In the genomic region with DNA sequence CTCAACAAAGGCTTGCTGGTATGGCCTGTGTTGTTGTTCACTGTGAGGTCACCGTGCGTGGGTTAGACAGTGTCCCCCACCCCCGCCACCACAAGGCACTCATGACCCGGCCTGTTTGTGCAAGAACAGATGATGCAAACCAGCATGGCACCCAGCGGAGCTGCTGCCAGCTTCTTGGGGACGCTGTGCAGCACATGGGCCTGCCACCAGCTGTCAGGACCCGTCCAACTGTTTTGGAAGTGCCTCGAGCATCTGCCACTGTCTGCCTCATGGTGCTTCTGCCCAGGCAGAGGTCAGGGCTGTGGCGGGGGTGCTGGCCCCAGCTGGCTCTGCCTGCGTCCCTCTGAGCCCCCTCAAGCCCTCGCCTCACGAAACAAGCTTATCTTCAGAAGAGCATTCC, we compare ENCODE assay signal across 14 cellular contexts. TPM values are rescaled to one million over a fixed set of nuclear protein-coding genes. Genes with fewer than 3 reads are reported as not detected.
DNase-seq lines count a peak whose midpoint lies in the region; ATAC-seq and TF ChIP-seq lines count a peak whose summit lies in the region.
"Had no signal": no experiment of that assay in that cellular context is flagged by ENCODE, and none has a peak within 500 bp of the region (broad histone marks: within the 10 kb centered on the region; RNA-seq: fewer than 3 reads in every experiment).

No MANE protein-coding gene starts in this region.

- BruUV-seq in OCI-LY7 (replicated peaks; lab: Mats Ljungman, UMichigan) = no TSS peak

- no peak for ATAC-seq in activated CD4-positive, alpha-beta T cell treated with anti-CD3 and anti-CD28 coated beads for 36 hours
- ATAC-seq in stimulated activated memory B cell treated with anti-CD40 and anti-IgM and Interleukin-4, amounts not matched to agents 10 μg/mL and 1 μg/mL and 100 μg/mL, for 72 hours = no peak

- POLR2A ChIA-PET in activated CD4-positive, alpha-beta T cell treated with anti-CD3 and anti-CD28 coated beads for 36 hours (lab: Charles Lee) = interaction anchor here (0.8 to 1.0 kb wide), 3 partner anchors 12 to 372 kb away, joined by 3 to 5 read pairs (median 3); no protein-coding TSS in a partner anchor
- POLR2A ChIA-PET in OCI-LY7 (lab: Charles Lee) = interaction anchor here (0.6 to 9.4 kb wide), 3 partner anchors 14 to 35 kb away, joined by 4 to 70 read pairs (median 10); no protein-coding TSS in a partner anchor

- no peaks in the 10 kb centered on the region for H3K79me2 ChIP-seq in OCI-LY7 (ENCODE audit: insufficient read depth, low read depth, low read length)

- H3K27me3 Mint-ChIP-seq in activated CD4-positive, alpha-beta T cell treated with anti-CD3 and anti-CD28 coated beads for 36 hours = no peaks in the 10 kb centered on the region
- peaks cover 21% of the 10 kb centered on the region for H3K27me3 Mint-ChIP-seq in glutamatergic neuron (ENCODE audit: unreplicated experiment)
- H3K27me3 Mint-ChIP-seq in stimulated activated memory B cell treated with anti-CD40 and anti-IgM and Interleukin-4, amounts not matched to agents 10 μg/mL and 1 μg/mL and 100 μg/mL, for 72 hours = peaks cover 38% of the 10 kb centered on the region

- CTCF ChIA-PET in activated CD4-positive, alpha-beta T cell treated with anti-CD3 and anti-CD28 coated beads for 36 hours (lab: Charles Lee) = interaction anchor here (1.1 to 13.9 kb wide), 5 partner anchors 10 to 36 kb away, joined by 3 to 180 read pairs (median 4); no protein-coding TSS in a partner anchor
- CTCF ChIA-PET in OCI-LY7 (lab: Charles Lee; ENCODE audit: unreplicated experiment) = interaction anchor here (0.8 kb wide), 1 partner anchor 19 kb away, joined by 3 read pairs; no protein-coding TSS in a partner anchor

- H3K4me2 ChIP-seq in OCI-LY7 (ENCODE audit: low read length) = peak overlapping the region; percentile 84

- H3K4me1 Mint-ChIP-seq in activated CD4-positive, alpha-beta T cell treated with anti-CD3 and anti-CD28 coated beads for 36 hours = peaks cover 89% of the 10 kb centered on the region
- H3K4me1 Mint-ChIP-seq in glutamatergic neuron (ENCODE audit: low read depth, unreplicated experiment) = peaks cover 56% of the 10 kb centered on the region
- H3K4me1 Mint-ChIP-seq in stimulated activated memory B cell treated with anti-CD40 and anti-IgM and Interleukin-4, amounts not matched to agents 10 μg/mL and 1 μg/mL and 100 μg/mL, for 72 hours = peaks cover 62% of the 10 kb centered on the region

- H3K4me3 ChIP-seq in OCI-LY7 (ENCODE audit: low read depth, low read length, poor library complexity, severe bottlenecking) (no peak overlapping the region), stomach smooth muscle (ENCODE audit: low read length in 2 of 2) (peak overlapping the region; percentile 81 to 93)
- H3K4me3 ChIP-seq: testis had no signal

- H3K27ac Mint-ChIP-seq in activated CD4-positive, alpha-beta T cell treated with anti-CD3 and anti-CD28 coated beads for 36 hours = peak overlapping the region; percentile 97
- peak overlapping the region; percentile 82 for H3K27ac Mint-ChIP-seq in glutamatergic neuron (ENCODE audit: unreplicated experiment)
- no peak overlapping the region for H3K27ac Mint-ChIP-seq in stimulated activated memory B cell treated with anti-CD40 and anti-IgM and Interleukin-4, amounts not matched to agents 10 μg/mL and 1 μg/mL and 100 μg/mL, for 72 hours
- H3K27ac Mint-ChIP-seq: activated B cell treated with CpG ODN at 0.5 μM for 24 hours had no signal

- TF ChIP-seq CTCF in OCI-LY7 (conservative IDR thresholded peaks at IDR 0.05; ENCODE audit: low read length) (no peak), glutamatergic neuron (IDR thresholded peaks at IDR 0.05; ENCODE audit: partially characterized antibody, unreplicated experiment) (no peak)

- H3K36me3 Mint-ChIP-seq in activated CD4-positive, alpha-beta T cell treated with anti-CD3 and anti-CD28 coated beads for 36 hours (ENCODE audit: low read depth) = peaks cover 35% of the 10 kb centered on the region
- H3K36me3 Mint-ChIP-seq in glutamatergic neuron (ENCODE audit: unreplicated experiment) = peaks cover 5% of the 10 kb centered on the region
- peaks cover 10% of the 10 kb centered on the region for H3K36me3 Mint-ChIP-seq in stimulated activated memory B cell treated with anti-CD40 and anti-IgM and Interleukin-4, amounts not matched to agents 10 μg/mL and 1 μg/mL and 100 μg/mL, for 72 hours

- H3K9me3 Mint-ChIP-seq in activated CD4-positive, alpha-beta T cell treated with anti-CD3 and anti-CD28 coated beads for 36 hours (ENCODE audit: low read depth) = peaks cover 11% of the 10 kb centered on the region
- peaks cover 30% of the 10 kb centered on the region for H3K9me3 Mint-ChIP-seq in glutamatergic neuron (ENCODE audit: unreplicated experiment)
- H3K9me3 Mint-ChIP-seq in stimulated activated memory B cell treated with anti-CD40 and anti-IgM and Interleukin-4, amounts not matched to agents 10 μg/mL and 1 μg/mL and 100 μg/mL, for 72 hours = peaks cover 6% of the 10 kb centered on the region
- H3K9me3 Mint-ChIP-seq: activated B cell treated with CpG ODN at 0.5 μM for 24 hours had no signal

- H3K4me1 ChIP-seq in OCI-LY7 (ENCODE audit: insufficient read depth, low read length, poor library complexity, severe bottlenecking) = peaks cover 94% of the 10 kb centered on the region
- H3K4me1 ChIP-seq in stomach smooth muscle (ENCODE audit: control insufficient read depth, insufficient read depth, low read length) = peaks cover 67% of the 10 kb centered on the region
- H3K4me1 ChIP-seq: testis had no signal

- no peak overlapping the region for H3K4me3 Mint-ChIP-seq in activated CD4-positive, alpha-beta T cell treated with anti-CD3 and anti-CD28 coated beads for 36 hours
- peak overlapping the region; percentile 49 for H3K4me3 Mint-ChIP-seq in glutamatergic neuron (ENCODE audit: unreplicated experiment)
- no peak overlapping the region for H3K4me3 Mint-ChIP-seq in stimulated activated memory B cell treated with anti-CD40 and anti-IgM and Interleukin-4, amounts not matched to agents 10 μg/mL and 1 μg/mL and 100 μg/mL, for 72 hours
- H3K4me3 Mint-ChIP-seq: activated B cell treated with CpG ODN at 0.5 μM for 24 hours had no signal

- H3K27ac ChIP-seq in OCI-LY7 (ENCODE audit: low read depth, low read length, poor library complexity, severe bottlenecking) (no peak overlapping the region), stomach smooth muscle (ENCODE audit: low read length) (peak overlapping the region; percentile 99)
- H3K27ac ChIP-seq: testis had no signal

- H4K20me1 ChIP-seq in OCI-LY7 (ENCODE audit: insufficient read depth, low read length) = no peaks in the 10 kb centered on the region

- H2AFZ ChIP-seq in OCI-LY7 (ENCODE audit: low read length) = no peak overlapping the region

- no peak for DNase-seq in activated CD4-positive, alpha-beta T cell treated with anti-CD3 and anti-CD28 coated beads for 36 hours
- DNase-seq in activated CD4-positive, alpha-beta T cell treated with anti-CD3 and anti-CD28 coated beads, Interleukin-2, amount 50 U/mL, for 1 hour = no peak
- DNase-seq in OCI-LY7 (ENCODE audit: low spot score) (no peak), glutamatergic neuron (peak; percentile 68), NCI-H2081 (lab: John Stamatoyannopoulos, UW) (no peak), DMS153 (lab: John Stamatoyannopoulos, UW) (no peak)
- DNase-seq: activated B cell treated with CpG ODN at 0.5 μM for 24 hours; activated naive CD4-positive, alpha-beta T cell treated with Interleukin-2 at 50 U/mL for 16 hours; testis had no signal

- peak overlapping the region; percentile 78 to 92 for H3K9ac ChIP-seq in stomach smooth muscle (ENCODE audit: low read length in 2 of 2)

- no peaks in the 10 kb centered on the region for H3K27me3 ChIP-seq in stomach smooth muscle (ENCODE audit: control insufficient read depth in 1 of 2, insufficient read depth in 2 of 2, low read length in 2 of 2)
- H3K27me3 ChIP-seq: testis had no signal

- H3K9me3 ChIP-seq in OCI-LY7 (ENCODE audit: low read length) (no peaks in the 10 kb centered on the region), stomach smooth muscle (ENCODE audit: control insufficient read depth in 2 of 2, low read length in 2 of 2) (no peaks in the 10 kb centered on the region)
- H3K9me3 ChIP-seq: testis had no signal

- H3K36me3 ChIP-seq in OCI-LY7 (ENCODE audit: insufficient read depth, low read length) (no peaks in the 10 kb centered on the region; the same call in 1 of the 2 replicates), stomach smooth muscle (ENCODE audit: control insufficient read depth in 2 of 2, insufficient read depth in 2 of 2, low read length in 2 of 2) (no peaks in the 10 kb centered on the region)

- H3K9me2 ChIP-seq in OCI-LY7 (ENCODE audit: insufficient read depth, low read length) = no peaks in the 10 kb centered on the region

- intact Hi-C loops in activated CD4-positive, alpha-beta T cell treated with anti-CD3 and anti-CD28 coated beads for 36 hours (cut with DNase I, micrococcal nuclease) = loop anchor here (5.0 to 10.0 kb wide), 6 partner anchors 372 to 1547 kb away; partner anchors contain the start of genes LYSET (in 1 of the 2) and MOAP1 (in 1 of the 2)
- intact Hi-C loops in OCI-LY7 (cut with micrococcal nuclease; ENCODE audit: unreplicated experiment) = no loop called here

RNA-seq across cellular contexts. Expression of gene ASB2, which starts 1.5 kb away (rescaled TPM):
- total RNA-seq in activated CD4-positive, alpha-beta T cell treated with anti-CD3 and anti-CD28 coated beads for 36 hours = 10 to 100 TPM; 24.8 to 25.5 TPM
- 15.0 and 21.7 TPM in 2 replicates for total RNA-seq in OCI-LY7 (2014; rRNA removed; shearing (Covaris generic))
- total RNA-seq in OCI-LY7 (2022) (16.1 and 23.6 TPM in 2 replicates), glutamatergic neuron (ENCODE audit: unreplicated experiment) (16.6 TPM)
- total RNA-seq: pulmonary artery endothelial cell had no signal

RNA-seq across cellular contexts. Expression of gene CCDC197, which starts 22.3 kb away (rescaled TPM):
- total RNA-seq in activated CD4-positive, alpha-beta T cell treated with anti-CD3 and anti-CD28 coated beads for 36 hours = under 1 TPM; 0.34 to 0.53 TPM
- not detected in 2 replicates for total RNA-seq in OCI-LY7 (2014; rRNA removed; shearing (Covaris generic))
- total RNA-seq in OCI-LY7 (2022) (not detected in 2 replicates), glutamatergic neuron (ENCODE audit: unreplicated experiment) (not detected)
- total RNA-seq: activated B cell treated with CpG ODN at 0.5 μM for 24 hours, fibroblast of lung, LHCN-M2, pulmonary artery endothelial cell had no signal

RNA-seq across cellular contexts. Expression of gene FAM181A, which starts 47.7 kb away (rescaled TPM):
- total RNA-seq in activated CD4-positive, alpha-beta T cell treated with anti-CD3 and anti-CD28 coated beads for 36 hours = not detected
- total RNA-seq in OCI-LY7 (2014; rRNA removed; shearing (Covaris generic)) = not detected in 2 replicates
- total RNA-seq in OCI-LY7 (2022) (not detected in 2 replicates), glutamatergic neuron (ENCODE audit: unreplicated experiment) (not detected)
- total RNA-seq: activated B cell treated with CpG ODN at 0.5 μM for 24 hours, fibroblast of lung, LHCN-M2, pulmonary artery endothelial cell had no signal

RNA-seq across cellular contexts. Expression of gene OTUB2, which starts 51.3 kb away (rescaled TPM):
- under 1 TPM; 0.75 to 0.93 TPM for total RNA-seq in activated CD4-positive, alpha-beta T cell treated with anti-CD3 and anti-CD28 coated beads for 36 hours
- total RNA-seq in OCI-LY7 (2014; rRNA removed; shearing (Covaris generic)) = 0.28 and 0.44 TPM in 2 replicates
- 0.48 and 0.84 TPM in 2 replicates for total RNA-seq in OCI-LY7 (2022)
- total RNA-seq in glutamatergic neuron (ENCODE audit: unreplicated experiment) = 5.5 TPM
- total RNA-seq: activated B cell treated with CpG ODN at 0.5 μM for 24 hours had no signal
